ENCODE assay signal across 30 cellular contexts in the genomic region with DNA sequence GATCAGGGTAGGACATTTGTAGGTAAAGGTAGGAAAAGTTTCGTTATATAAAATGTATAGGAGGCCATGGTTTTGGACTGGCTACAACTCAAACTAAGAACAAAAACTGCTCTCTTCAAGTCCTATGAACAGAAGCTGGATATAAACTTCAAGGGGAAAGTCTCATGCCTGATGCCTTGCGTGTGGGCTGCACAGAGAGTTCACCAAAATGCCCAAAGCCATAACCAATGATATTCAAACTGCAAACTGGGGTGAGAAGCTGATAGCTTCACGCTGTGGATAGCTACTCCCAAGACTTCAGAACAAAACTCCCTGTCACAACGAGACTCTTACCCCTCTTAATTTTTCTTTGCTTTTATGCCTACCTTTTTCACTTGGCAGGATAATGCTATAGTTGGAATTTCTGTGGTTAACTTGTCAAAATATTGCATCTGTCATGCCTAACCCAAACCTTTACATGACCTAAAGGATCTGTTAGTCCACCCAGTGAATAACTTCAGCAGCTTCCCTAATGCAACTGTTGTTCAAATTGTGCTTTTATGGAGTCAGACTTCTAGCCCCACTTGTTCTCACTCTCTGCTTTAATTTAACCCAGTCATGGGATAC.
"Had no signal": no experiment of that assay in that cellular context is flagged by ENCODE, and none has a peak within 500 bp of the region (broad histone marks: within the 10 kb centered on the region; RNA-seq: fewer than 3 reads in every experiment).

No MANE protein-coding gene starts in this region.

- H3K4me3 Mint-ChIP-seq: mesothelial cell of epicardium; naive B cell; natural killer cell treated with Interleukin-12 subunit alpha and Interleukin-12 subunit beta and Interleukin-15 and Interleukin-18, amount 100 ng/mL, for 72 hours; neural crest cell; stimulated activated memory B cell treated with anti-CD40 and anti-IgM and Interleukin-4, amounts not matched to agents 10 μg/mL and 1 μg/mL and 100 μg/mL, for 72 hours; type B pancreatic cell had no signal

- H3K9me3 ChIP-seq: heart left ventricle, left lung, mucosa of descending colon, ovary, psoas muscle, sigmoid colon, testis had no signal

- ATAC-seq: esophagus mucosa; gastroesophageal sphincter; heart left ventricle; left cardiac atrium; left lung; mucosa of descending colon; natural killer cell treated with Interleukin-12 subunit alpha and Interleukin-12 subunit beta and Interleukin-15 and Interleukin-18, amount 100 ng/mL, for 72 hours; psoas muscle; right cardiac atrium; stimulated activated memory B cell treated with anti-CD40 and anti-IgM and Interleukin-4, amounts not matched to agents 10 μg/mL and 1 μg/mL and 100 μg/mL, for 72 hours; stimulated activated naive CD8-positive, alpha-beta T cell treated with anti-CD3 and anti-CD28 coated beads, Interleukin-15, Interleukin-2, amounts not matched to agents 100 U/mL and 50 U/mL, for 24 hours had no signal

- H3K36me3 ChIP-seq: gastroesophageal sphincter, heart left ventricle, left lung, ovary, sigmoid colon, tibial artery had no signal

- DNase-seq: cortex of kidney; dorsolateral prefrontal cortex; effector CD4-positive, alpha-beta T cell; foreskin fibroblast; heart left ventricle; left cardiac atrium; left lung; mesenchymal stem cell; mucosa of descending colon; naive B cell; nucleus accumbens; ovary; psoas muscle; right cardiac atrium; sigmoid colon; stimulated activated CD4-positive, alpha-beta T cell treated with anti-CD3 and anti-CD28 coated beads, Interleukin-2, amount 100 ng/mL, for 24 hours; stimulated activated CD4-positive, alpha-beta T cell treated with anti-CD3 and anti-CD28 coated beads, Interleukin-4, amount 100 ng/mL, for 4 hours; stimulated activated naive CD8-positive, alpha-beta T cell treated with anti-CD3 and anti-CD28 coated beads, Interleukin-15, Interleukin-2, amounts not matched to agents 100 U/mL and 50 U/mL, for 24 hours; substantia nigra; testis; tibial artery had no signal

- H3K4me1 ChIP-seq: gastroesophageal sphincter, left lung, psoas muscle, sigmoid colon, testis had no signal

- H3K27ac Mint-ChIP-seq: mesothelial cell of epicardium; naive B cell; natural killer cell treated with Interleukin-12 subunit alpha and Interleukin-12 subunit beta and Interleukin-15 and Interleukin-18, amount 100 ng/mL, for 72 hours; stimulated activated memory B cell treated with anti-CD40 and anti-IgM and Interleukin-4, amounts not matched to agents 10 μg/mL and 1 μg/mL and 100 μg/mL, for 72 hours; type B pancreatic cell had no signal

- H3K27me3 ChIP-seq: ovary, testis had no signal

- H3K36me3 Mint-ChIP-seq: mesothelial cell of epicardium; naive B cell; natural killer cell treated with Interleukin-12 subunit alpha and Interleukin-12 subunit beta and Interleukin-15 and Interleukin-18, amount 100 ng/mL, for 72 hours; stimulated activated memory B cell treated with anti-CD40 and anti-IgM and Interleukin-4, amounts not matched to agents 10 μg/mL and 1 μg/mL and 100 μg/mL, for 72 hours; type B pancreatic cell had no signal

- H3K4me3 ChIP-seq: dorsolateral prefrontal cortex, gastroesophageal sphincter, heart left ventricle, hepatocyte, left lung, mucosa of descending colon, ovary, psoas muscle, sigmoid colon, testis, tibial artery had no signal

- H3K79me2 ChIP-seq: hepatocyte had no signal

- H3K4me1 Mint-ChIP-seq: naive B cell; stimulated activated memory B cell treated with anti-CD40 and anti-IgM and Interleukin-4, amounts not matched to agents 10 μg/mL and 1 μg/mL and 100 μg/mL, for 72 hours had no signal

- H3K9me3 Mint-ChIP-seq: natural killer cell treated with Interleukin-12 subunit alpha and Interleukin-12 subunit beta and Interleukin-15 and Interleukin-18, amount 100 ng/mL, for 72 hours; neural crest cell; stimulated activated memory B cell treated with anti-CD40 and anti-IgM and Interleukin-4, amounts not matched to agents 10 μg/mL and 1 μg/mL and 100 μg/mL, for 72 hours had no signal

- H2AFZ ChIP-seq: hepatocyte had no signal

- H3K27ac ChIP-seq: epithelial cell of prostate, gastroesophageal sphincter, hepatocyte, left lung, ovary, psoas muscle, sigmoid colon, testis, tibial artery had no signal

- H3K4me2 ChIP-seq: hepatocyte had no signal
